1 cellular context compared by ENCODE assay signal in the genomic region with DNA sequence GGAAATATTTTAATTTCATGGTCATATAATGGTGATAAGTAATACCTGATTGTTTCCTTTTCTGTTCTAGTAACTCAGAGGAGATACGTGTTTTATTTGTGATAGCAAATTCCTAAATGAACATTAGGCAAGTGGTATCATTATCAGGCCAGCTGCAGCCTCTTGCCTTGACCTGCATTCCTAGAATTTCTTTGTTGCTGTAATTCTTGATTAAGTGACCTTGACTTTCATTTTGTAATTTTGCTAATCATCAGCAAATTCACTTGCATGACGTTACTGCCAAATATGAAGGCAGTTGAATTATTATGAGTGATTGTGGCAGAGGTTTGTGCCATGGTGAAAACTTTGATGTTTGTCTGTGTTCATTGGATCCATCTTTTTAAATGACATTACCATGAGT.
TF ChIP-seq lines count a peak whose summit lies in the region.

No MANE protein-coding gene starts in this region.

TF ChIP-seq in HCT116, 20 proteins besides CTCF, POLR2A, EP300 and RAD21:
- TF ChIP-seq FOSL1 (IDR thresholded peaks at IDR 0.05; ENCODE audit: low read depth) (no peak), EZH2 (IDR thresholded peaks at IDR 0.05) (no peak)
